In the genomic region with DNA sequence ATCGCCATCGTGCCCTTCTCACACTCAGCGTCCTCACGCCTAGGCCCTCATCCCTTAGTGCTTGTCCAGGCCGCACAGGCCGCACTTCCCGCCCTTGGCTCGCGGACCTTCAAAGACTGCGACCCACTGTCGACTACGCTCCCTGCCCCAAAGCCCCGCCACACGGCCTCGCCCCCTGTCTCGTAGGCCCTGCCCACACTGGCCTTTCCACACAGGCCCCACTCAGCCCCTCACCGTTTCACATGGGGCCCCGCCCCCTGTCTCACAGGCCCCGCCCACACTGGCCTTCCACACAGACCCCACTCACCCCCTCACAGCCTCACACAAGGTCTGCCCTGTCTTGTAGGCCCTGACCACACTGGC, we compare ENCODE assay signal across 22 cellular contexts. TPM values are rescaled to one million over a fixed set of nuclear protein-coding genes. Genes with fewer than 3 reads are reported as not detected.
DNase-seq lines count a peak whose midpoint lies in the region; ATAC-seq, FAIRE-seq and TF ChIP-seq lines count a peak whose summit lies in the region.
"Had no signal": no experiment of that assay in that cellular context is flagged by ENCODE, and none has a peak within 500 bp of the region (broad histone marks: within the 10 kb centered on the region; RNA-seq: fewer than 3 reads in every experiment).

No MANE protein-coding gene starts in this region.

- H3K4me2 ChIP-seq in HCT116 (ENCODE audit: low read length): 0 out of 2 replicates have a peak overlapping the region, but pooled peaks have one; percentile 25

- RAD21 ChIA-PET in HCT116 (lab: Charles Lee; ENCODE audit: low non-redundant PET in 1 of 2, low total read pairs in 2 of 2, uncharacterized antibody in 2 of 2, unreplicated experiment in 2 of 2): no interaction called here

- peaks cover 25% of the 10 kb centered on the region for H3K4me1 Mint-ChIP-seq in activated B cell treated with CpG ODN at 0.5 μM for 24 hours
- H3K4me1 Mint-ChIP-seq in stimulated activated effector memory CD8-positive, alpha-beta T cell treated with anti-CD3 and anti-CD28 coated beads, Interleukin-12 subunit alpha, Interleukin-12 subunit beta, amount 100 ng/mL, for 72 hours: peaks cover 26% of the 10 kb centered on the region

- peak overlapping the region; percentile 24 for H3K27ac Mint-ChIP-seq in activated B cell treated with CpG ODN at 0.5 μM for 24 hours
- H3K27ac Mint-ChIP-seq in stimulated activated effector memory CD8-positive, alpha-beta T cell treated with anti-CD3 and anti-CD28 coated beads, Interleukin-12 subunit alpha, Interleukin-12 subunit beta, amount 100 ng/mL, for 72 hours: no peak overlapping the region
- H3K27ac Mint-ChIP-seq: activated CD4-positive, alpha-beta memory T cell treated with anti-CD3 and anti-CD28 coated beads, Interleukin-2, amount 10 ng/mL, durations not matched to agents 7 days and 5 days had no signal

- no peaks in the 10 kb centered on the region for H3K9me3 Mint-ChIP-seq in activated B cell treated with CpG ODN at 0.5 μM for 24 hours
- H3K9me3 Mint-ChIP-seq in stimulated activated effector memory CD8-positive, alpha-beta T cell treated with anti-CD3 and anti-CD28 coated beads, Interleukin-12 subunit alpha, Interleukin-12 subunit beta, amount 100 ng/mL, for 72 hours: no peaks in the 10 kb centered on the region
- H3K9me3 Mint-ChIP-seq: activated CD4-positive, alpha-beta memory T cell treated with anti-CD3 and anti-CD28 coated beads, Interleukin-2, amount 10 ng/mL, durations not matched to agents 7 days and 5 days; activated naive CD8-positive, alpha-beta T cell treated with anti-CD3 and anti-CD28 coated beads, Interleukin-2, amount 10 ng/mL, durations not matched to agents 7 days and 5 days had no signal

- H3K9ac ChIP-seq in HCT116 (ENCODE audit: low read length): no peak overlapping the region
- no peak overlapping the region for H3K9ac ChIP-seq in iPS-20b (ENCODE audit: low read depth, low read length)

- no peaks in the 10 kb centered on the region for H3K79me2 ChIP-seq in HCT116 (ENCODE audit: insufficient read depth, low read length)

- ATAC-seq in HCT116 (peak; percentile 30), activated B cell treated with CpG ODN at 0.5 μM for 24 hours (ENCODE audit: low read depth) (no peak), GM18907 (IDR thresholded peaks at IDR 0.05; ENCODE audit: unreplicated experiment) (no peak)
- no peak for ATAC-seq in stimulated activated effector memory CD8-positive, alpha-beta T cell treated with anti-CD3 and anti-CD28 coated beads, Interleukin-12 subunit alpha, Interleukin-12 subunit beta, amount 100 ng/mL, for 72 hours
- ATAC-seq: body of pancreas had no signal

- H4K20me1 ChIP-seq in HCT116 (ENCODE audit: insufficient read depth): no peaks in the 10 kb centered on the region

- H3K4me3 ChIP-seq in HCT116 (replicated peaks in 1 of 2; ENCODE audit: low read depth in 1 of 2, low read length in 2 of 2) (no peak overlapping the region), iPS-20b (ENCODE audit: low read length) (peak overlapping the region; percentile 59; the same call in 1 of the 2 replicates)
- H3K4me3 ChIP-seq: body of pancreas, suprapubic skin had no signal

- H3K9me3 ChIP-seq in HCT116 (ENCODE audit: control insufficient read depth in 1 of 2, insufficient read depth in 1 of 2, low read depth in 1 of 2, low read length in 2 of 2): no peaks in the 10 kb centered on the region
- H3K9me3 ChIP-seq in iPS-20b (ENCODE audit: insufficient read depth, low read depth, low read length): no peaks in the 10 kb centered on the region
- H3K9me3 ChIP-seq: body of pancreas, neutrophil, spleen, suprapubic skin had no signal

- no TSS peak for BruUV-seq in HCT116 (replicated peaks; lab: Mats Ljungman, UMichigan)

- no peak for TF ChIP-seq RAD21 in HCT116 (IDR thresholded peaks at IDR 0.05; ENCODE audit: low read depth)

- CTCF ChIA-PET in HCT116 (lab: Charles Lee) (no interaction called here), activated B cell treated with CpG ODN at 0.5 μM for 24 hours (lab: Charles Lee) (no interaction called here)

- H3K27me3 ChIP-seq in HCT116 (ENCODE audit: insufficient read depth, low read length) (peaks cover 5% of the 10 kb centered on the region; the same call in 1 of the 2 replicates), iPS-20b (ENCODE audit: insufficient read depth, low read length) (peaks cover 76% of the 10 kb centered on the region)

- no peak overlapping the region for H2AFZ ChIP-seq in HCT116 (ENCODE audit: low read depth, low read length, poor library complexity, severe bottlenecking)

- intact Hi-C loops in HCT116 (cut with micrococcal nuclease) (loop anchor here (10.0 kb wide), 1 partner anchor 1207 kb away; a partner anchor contains a TSS), activated B cell treated with CpG ODN at 0.5 μM for 24 hours (cut with micrococcal nuclease) (no loop called here)

- H3K27ac ChIP-seq in HCT116 (ENCODE audit: low read depth, low read length) (no peak overlapping the region), iPS-20b (ENCODE audit: low read length) (no peak overlapping the region)
- H3K27ac ChIP-seq: body of pancreas, coronary artery, epithelial cell of prostate, neutrophil, spleen, suprapubic skin had no signal

- TF ChIP-seq POLR2A in HCT116 (IDR thresholded peaks at IDR 0.05; ENCODE audit: borderline replicate concordance, extremely low read depth, insufficient read depth, insufficient read length) (no peak), H54 (IDR thresholded peaks at IDR 0.05; ENCODE audit: low read depth, low read length) (no peak)

- peak overlapping the region; percentile 24 for H3K4me3 Mint-ChIP-seq in activated B cell treated with CpG ODN at 0.5 μM for 24 hours
- H3K4me3 Mint-ChIP-seq in stimulated activated effector memory CD8-positive, alpha-beta T cell treated with anti-CD3 and anti-CD28 coated beads, Interleukin-12 subunit alpha, Interleukin-12 subunit beta, amount 100 ng/mL, for 72 hours: peak overlapping the region; percentile 23
- H3K4me3 Mint-ChIP-seq: activated CD4-positive, alpha-beta memory T cell treated with anti-CD3 and anti-CD28 coated beads, Interleukin-2, amount 10 ng/mL, durations not matched to agents 7 days and 5 days had no signal

- FAIRE-seq in H54 (lab: Jason Lieb, UNC): no peak

- POLR2A ChIA-PET in HCT116 (lab: Charles Lee): no interaction called here
- POLR2A ChIA-PET in activated B cell treated with CpG ODN at 0.5 μM for 24 hours (lab: Charles Lee): no interaction called here

- DNase-seq in HCT116 (ENCODE audit: low read depth, low spot score) (no peak), activated B cell treated with CpG ODN at 0.5 μM for 24 hours (no peak), H54 (ENCODE audit: insufficient read length, low spot score) (no peak), RPMI8226 (no peak)
- DNase-seq in stimulated activated effector memory CD8-positive, alpha-beta T cell treated with anti-CD3 and anti-CD28 coated beads, Interleukin-12 subunit alpha, Interleukin-12 subunit beta, amount 100 ng/mL, for 72 hours (ENCODE audit: low spot score in 2 of 2): no peak
- DNase-seq: activated CD4-positive, alpha-beta memory T cell treated with anti-CD3 and anti-CD28 coated beads, Interleukin-2, amount 10 ng/mL, durations not matched to agents 7 days and 5 days; activated naive CD8-positive, alpha-beta T cell treated with anti-CD3 and anti-CD28 coated beads, Interleukin-2, amount 10 ng/mL, durations not matched to agents 7 days and 5 days; body of pancreas; DMS79 treated with DMSO at 0.1 percent for 48 hours; foreskin melanocyte; mesenchymal stem cell; NCI-H1105 treated with DMSO at 0.1 percent for 48 hours; NCI-H2107; NCI-H524 treated with DMSO at 0.1 percent for 48 hours; spleen had no signal

- peaks cover 67% of the 10 kb centered on the region for H3K27me3 Mint-ChIP-seq in activated B cell treated with CpG ODN at 0.5 μM for 24 hours

- H3K9me2 ChIP-seq in HCT116 (ENCODE audit: insufficient read depth): no peaks in the 10 kb centered on the region

- no peaks in the 10 kb centered on the region for H3K36me3 Mint-ChIP-seq in activated B cell treated with CpG ODN at 0.5 μM for 24 hours (ENCODE audit: low read depth)
- H3K36me3 Mint-ChIP-seq in stimulated activated effector memory CD8-positive, alpha-beta T cell treated with anti-CD3 and anti-CD28 coated beads, Interleukin-12 subunit alpha, Interleukin-12 subunit beta, amount 100 ng/mL, for 72 hours: no peaks in the 10 kb centered on the region
- H3K36me3 Mint-ChIP-seq: activated naive CD8-positive, alpha-beta T cell treated with anti-CD3 and anti-CD28 coated beads, Interleukin-2, amount 10 ng/mL, durations not matched to agents 7 days and 5 days had no signal

- TF ChIP-seq CTCF in HCT116 (IDR thresholded peaks at IDR 0.05 in 2 of 3, conservative IDR thresholded peaks at IDR 0.05 in 1 of 3; ENCODE audit: borderline replicate concordance in 1 of 3, insufficient read depth in 1 of 3, low read depth in 2 of 3, low read length in 2 of 3) (no peak), activated B cell treated with CpG ODN at 0.5 μM for 24 hours (IDR thresholded peaks at IDR 0.05) (no peak)

- H3K36me3 ChIP-seq in HCT116 (ENCODE audit: control insufficient read depth in 1 of 2, insufficient read depth in 2 of 2, low read length in 2 of 2) (no peaks in the 10 kb centered on the region), iPS-20b (ENCODE audit: insufficient read depth, low read depth, low read length) (no peaks in the 10 kb centered on the region)
- H3K36me3 ChIP-seq: neutrophil, spleen, suprapubic skin had no signal

- H3K4me1 ChIP-seq in HCT116 (ENCODE audit: control insufficient read depth in 1 of 2, insufficient read depth in 2 of 2, low read length in 2 of 2): peaks cover 7 to 23% of the 10 kb centered on the region in 2 experiments; a peak in 3 of 4 replicates
- H3K4me1 ChIP-seq in iPS-20b (ENCODE audit: insufficient read depth, low read length): peaks cover 13% of the 10 kb centered on the region; the same call in 1 of the 2 replicates

TF ChIP-seq in HCT116, 20 proteins besides CTCF, POLR2A, EP300 and RAD21:
- TF ChIP-seq, protein P1, sequence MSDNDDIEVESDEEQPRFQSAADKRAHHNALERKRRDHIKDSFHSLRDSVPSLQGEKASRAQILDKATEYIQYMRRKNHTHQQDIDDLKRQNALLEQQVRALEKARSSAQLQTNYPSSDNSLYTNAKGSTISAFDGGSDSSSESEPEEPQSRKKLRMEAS (IDR thresholded peaks at IDR 0.05): no peak

RNA-seq across cellular contexts. Expression of a gene that starts 11.1 kb away (rescaled TPM):
- total RNA-seq in HCT116 (2021; ENCODE audit: unreplicated experiment): 1.5 TPM
- polyA plus RNA-seq in HCT116 (2012): 0.73 and 1.7 TPM in 2 replicates
- 0.54 and 0.73 TPM in 2 replicates for total RNA-seq in activated B cell treated with CpG ODN at 0.5 μM for 24 hours

RNA-seq across cellular contexts. Expression of a gene that starts 32.0 kb away (rescaled TPM):
- total RNA-seq in HCT116 (2021; ENCODE audit: unreplicated experiment): 12.8 TPM
- polyA plus RNA-seq in HCT116 (2012): 14.6 and 18.7 TPM in 2 replicates
- total RNA-seq in activated B cell treated with CpG ODN at 0.5 μM for 24 hours: 165 and 177 TPM in 2 replicates
- total RNA-seq: HT1080 had no signal

RNA-seq across cellular contexts. Expression of a gene that starts 47.8 kb away (rescaled TPM):
- total RNA-seq in HCT116 (2021; ENCODE audit: unreplicated experiment): 1.7 TPM
- polyA plus RNA-seq in HCT116 (2012): 0.51 and 0.56 TPM in 2 replicates
- 3.2 and 4.8 TPM in 2 replicates for total RNA-seq in activated B cell treated with CpG ODN at 0.5 μM for 24 hours

Comparison
In these comparisons a context has a peak if more than half of its experiments do, and no peak if none do; other contexts are left out.
1. RNA of a gene that starts 32.0 kb away (total RNA-seq): 165 to 177 TPM in activated B cell treated with CpG ODN at 0.5 μM for 24 hours; 12.8 TPM in HCT116 (single experiment); every median in the first group is over 10 times any median in the second.